Comparison of ENCODE assay signal across 1 cellular context in the genomic region with DNA sequence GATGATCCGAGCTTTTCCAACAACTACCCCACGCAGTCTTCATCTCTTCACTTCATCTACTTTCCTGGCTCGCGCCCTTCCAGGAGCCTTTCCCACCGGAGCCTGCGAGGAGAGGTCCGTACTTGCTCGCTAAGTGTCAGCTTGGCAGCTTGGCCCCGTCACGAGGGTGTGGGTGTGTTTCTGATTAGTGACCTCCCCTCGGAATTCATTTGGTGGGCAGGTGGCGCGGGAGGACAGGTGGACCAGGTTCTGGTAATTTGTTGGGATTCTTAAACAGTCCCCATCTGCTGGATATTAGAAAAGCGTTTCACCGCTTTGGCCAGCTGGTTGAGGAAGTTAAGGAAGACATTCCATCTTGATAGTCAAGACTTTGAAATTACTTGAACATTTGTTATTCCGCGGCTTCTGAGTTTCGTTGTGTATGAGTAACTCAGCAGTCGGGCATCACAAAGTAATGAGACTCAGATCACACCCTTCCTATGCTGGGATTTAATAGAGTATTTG.
TF ChIP-seq lines count a peak whose summit lies in the region.

No MANE protein-coding gene starts in this region.

TF ChIP-seq in WTC11, 78 proteins besides CTCF, POLR2A, EP300 and RAD21 (continued from another document):
- TF ChIP-seq FOXP4 (CRISPR knock-in tag; IDR thresholded peaks at IDR 0.05) = no peak
- TF ChIP-seq ZNF416 (CRISPR knock-in tag; IDR thresholded peaks at IDR 0.05) = no peak
